In the genomic region with DNA sequence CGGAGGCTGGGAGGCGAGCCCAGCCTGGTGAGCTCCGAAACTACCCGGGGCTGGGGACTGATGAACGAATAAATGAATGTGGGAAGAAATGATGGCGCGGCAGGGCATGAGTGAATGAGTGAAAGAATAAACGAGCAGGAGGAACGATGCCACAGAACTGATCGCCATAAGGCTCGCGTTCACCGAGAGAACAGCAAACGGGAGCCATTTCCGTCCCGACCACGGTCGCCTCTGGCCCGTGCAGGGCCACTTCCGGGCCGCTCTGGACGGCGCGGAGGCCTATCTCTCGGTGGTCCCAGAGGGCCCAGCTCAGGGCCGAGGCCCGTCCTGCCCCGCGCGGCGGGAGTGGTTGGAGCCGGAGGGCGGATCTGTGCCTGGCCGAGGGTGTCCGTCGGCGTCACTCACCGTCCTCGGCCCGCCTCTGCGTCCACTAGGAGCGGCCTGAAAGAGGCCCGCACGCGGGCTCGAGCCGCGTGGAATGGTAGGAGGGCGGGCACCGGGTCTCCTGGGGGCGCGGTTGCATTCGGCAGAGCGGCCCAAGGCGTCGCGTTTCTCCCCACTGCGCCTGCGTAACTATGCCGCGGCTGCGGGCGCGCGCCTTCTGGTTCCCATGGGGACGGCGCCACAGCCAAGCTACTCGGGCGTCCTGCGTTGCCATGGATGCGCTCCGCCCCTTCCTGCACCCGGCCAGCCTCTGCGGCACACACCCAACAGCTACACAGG, we compare ENCODE assay signal across 8 cellular contexts. TPM values are rescaled to one million over a fixed set of nuclear protein-coding genes. Genes with fewer than 3 reads are reported as not detected.
DNase-seq lines count a peak whose midpoint lies in the region; ATAC-seq, FAIRE-seq and TF ChIP-seq lines count a peak whose summit lies in the region.

A gene (minus strand): TSS at position 480 of the 723 bp plus-strand sequence. CDS start 5,116 bp downstream, outside the sequence.

- H3K27ac ChIP-seq in mesodermal cell (ENCODE audit: low read depth, low read length, severe bottlenecking): peak within 1 kb of the TSS; percentile 92

- POLR2A ChIA-PET in Caco-2 (lab: Charles Lee): interaction anchor here (0.5 to 1.8 kb wide), 20 partner anchors 11 to 1122 kb away, joined by 3 to 8 read pairs (median 4); a partner anchor contains a TSS

- H3K4me3 Mint-ChIP-seq in Caco-2 (ENCODE audit: unreplicated experiment): peak within 1 kb of the TSS; percentile 95
- peak within 1 kb of the TSS; percentile 95 for H3K4me3 Mint-ChIP-seq in activated CD8-positive, alpha-beta memory T cell treated with anti-CD3 and anti-CD28 coated beads, Interleukin-2, amount 10 ng/mL, durations not matched to agents 7 days and 5 days

- peak within 1 kb of the TSS; percentile 98 for H3K27ac Mint-ChIP-seq in Caco-2 (ENCODE audit: unreplicated experiment)
- H3K27ac Mint-ChIP-seq in activated CD8-positive, alpha-beta memory T cell treated with anti-CD3 and anti-CD28 coated beads, Interleukin-2, amount 10 ng/mL, durations not matched to agents 7 days and 5 days: peak within 1 kb of the TSS; percentile 90

- H3K36me3 Mint-ChIP-seq in Caco-2 (ENCODE audit: insufficient read depth, unreplicated experiment): peaks cover 14% of the 10 kb centered on the region
- H3K36me3 Mint-ChIP-seq in activated CD8-positive, alpha-beta memory T cell treated with anti-CD3 and anti-CD28 coated beads, Interleukin-2, amount 10 ng/mL, durations not matched to agents 7 days and 5 days: no peaks in the 10 kb centered on the region

- no peaks in the 10 kb centered on the region for H3K27me3 Mint-ChIP-seq in Caco-2 (ENCODE audit: insufficient read depth, unreplicated experiment)
- no peaks in the 10 kb centered on the region for H3K27me3 Mint-ChIP-seq in activated CD8-positive, alpha-beta memory T cell treated with anti-CD3 and anti-CD28 coated beads, Interleukin-2, amount 10 ng/mL, durations not matched to agents 7 days and 5 days

- no peak for TF ChIP-seq CTCF in Caco-2 (IDR thresholded peaks at IDR 0.05; ENCODE audit: insufficient read depth in 1 of 2, low read depth in 1 of 2, low read length in 1 of 2, severe bottlenecking in 1 of 2, unreplicated experiment in 1 of 2)

- peak; percentile 84 for ATAC-seq in GM21381 (IDR thresholded peaks at IDR 0.05; ENCODE audit: unreplicated experiment)
- peak; percentile 91 for ATAC-seq in activated CD8-positive, alpha-beta memory T cell treated with anti-CD3 and anti-CD28 coated beads, Interleukin-2, amount 10 ng/mL, durations not matched to agents 7 days and 5 days

- no peaks in the 10 kb centered on the region for H3K36me3 ChIP-seq in Caco-2 (ENCODE audit: control insufficient read depth, insufficient read depth, low read length)
- no peaks in the 10 kb centered on the region for H3K36me3 ChIP-seq in mesodermal cell (ENCODE audit: control insufficient read depth, insufficient read depth, low read length)

- CTCF ChIA-PET in Caco-2 (lab: Charles Lee): interaction anchor here (0.7 to 1.7 kb wide), 8 partner anchors 11 to 197 kb away, joined by 3 to 9 read pairs (median 4); a partner anchor contains a TSS
- CTCF ChIA-PET in activated CD8-positive, alpha-beta memory T cell treated with anti-CD3 and anti-CD28 coated beads, Interleukin-2, amount 10 ng/mL, durations not matched to agents 7 days and 5 days (lab: Charles Lee): interaction anchor here (0.8 to 2.4 kb wide), 10 partner anchors 13 to 179 kb away, joined by 3 to 16 read pairs (median 6); a partner anchor contains a TSS

- BruUV-seq in Caco-2 (replicated peaks; lab: Mats Ljungman, UMichigan): TSS peak; percentile 41

- FAIRE-seq in HTR-8/SVneo (lab: Jason Lieb, UNC) (peak; percentile 97), endometrium (lab: Jason Lieb, UNC) (peak; percentile 77)

- no peaks in the 10 kb centered on the region for H3K9me3 Mint-ChIP-seq in Caco-2 (ENCODE audit: unreplicated experiment)
- H3K9me3 Mint-ChIP-seq in activated CD8-positive, alpha-beta memory T cell treated with anti-CD3 and anti-CD28 coated beads, Interleukin-2, amount 10 ng/mL, durations not matched to agents 7 days and 5 days (ENCODE audit: low read depth): no peaks in the 10 kb centered on the region

- no peaks in the 10 kb centered on the region for H3K27me3 ChIP-seq in Caco-2 (replicated peaks; ENCODE audit: control insufficient read depth, insufficient read depth, low read length)

- no peaks in the 10 kb centered on the region for H3K4me1 Mint-ChIP-seq in Caco-2 (ENCODE audit: low read depth, unreplicated experiment)
- peaks cover 18% of the 10 kb centered on the region for H3K4me1 Mint-ChIP-seq in activated CD8-positive, alpha-beta memory T cell treated with anti-CD3 and anti-CD28 coated beads, Interleukin-2, amount 10 ng/mL, durations not matched to agents 7 days and 5 days

- intact Hi-C loops in Caco-2 (cut with micrococcal nuclease; ENCODE audit: unreplicated experiment): loop anchor here (1.0 to 2.0 kb wide), 3 partner anchors 19 to 38 kb away; a partner anchor contains a TSS

- 0 to 1% methylated on average over 69 to 74 of the region's 74 CpGs for WGBS in mesodermal cell (ENCODE audit: insufficient coverage in 2 of 2), 2 experiments

- DNase-seq in Caco-2: peak; percentile 96 to 97
- peak; percentile 96 for DNase-seq in HTR-8/SVneo (ENCODE audit: insufficient read length, low spot score)
- DNase-seq in NOMO-1 treated with DMSO at 0.1 percent for 48 hours (lab: John Stamatoyannopoulos, UW; ENCODE audit: unreplicated experiment): peak; percentile 94
- peak; percentile 98 for DNase-seq in activated CD8-positive, alpha-beta memory T cell treated with anti-CD3 and anti-CD28 coated beads, Interleukin-2, amount 10 ng/mL, durations not matched to agents 7 days and 5 days
- peak; percentile 87 for DNase-seq in stimulated activated CD8-positive, alpha-beta memory T cell treated with anti-CD3 and anti-CD28 coated beads, Interleukin-15, amount 100 ng/mL, for 24 hours (ENCODE audit: low read depth)

- H3K4me1 ChIP-seq in Caco-2 (peaks cover 5% of the 10 kb centered on the region; the same call in 1 of the 2 replicates), mesodermal cell (ENCODE audit: control insufficient read depth, insufficient read depth, low read length, poor library complexity, severe bottlenecking) (peaks cover 3% of the 10 kb centered on the region)

- H3K9me3 ChIP-seq in Caco-2 (no peaks in the 10 kb centered on the region), mesodermal cell (ENCODE audit: control insufficient read depth, low read length) (no peaks in the 10 kb centered on the region)

- H3K4me3 ChIP-seq in Caco-2 (ENCODE audit: low read depth, low read length) (peak within 1 kb of the TSS; percentile 78), mesodermal cell (ENCODE audit: extremely low read depth, insufficient read depth, low read length, poor library complexity, severe bottlenecking) (peak within 1 kb of the TSS; percentile 78)

RNA-seq across cellular contexts. Expression of the gene that starts here (rescaled TPM):
- total RNA-seq in Caco-2 (2022): 1.6 and 1.7 TPM in 2 replicates
- under 1 TPM; 0.87 to 0.91 TPM for total RNA-seq in activated CD8-positive, alpha-beta memory T cell treated with anti-CD3 and anti-CD28 coated beads, Interleukin-2, amount 10 ng/mL, durations not matched to agents 7 days and 5 days
- polyA plus RNA-seq in mesodermal cell (2013, experiment 1 of 2): 1.6 TPM
- polyA plus RNA-seq in mesodermal cell (2013, experiment 2 of 2): 1.2 TPM

Comparison
In these comparisons a context has a peak if more than half of its experiments do, and no peak if none do; other contexts are left out.
1. Peak in every context shown above with its lines: DNase-seq, ATAC-seq, H3K4me3 ChIP-seq and H3K27ac ChIP-seq.
2. Peak in DNase-seq and ATAC-seq in activated CD8-positive, alpha-beta memory T cell treated with anti-CD3 and anti-CD28 coated beads, Interleukin-2, amount 10 ng/mL, durations not matched to agents 7 days and 5 days; RNA of the gene not detected or under 1 TPM.